ENCODE assay signal across 1 cellular context in the genomic region with DNA sequence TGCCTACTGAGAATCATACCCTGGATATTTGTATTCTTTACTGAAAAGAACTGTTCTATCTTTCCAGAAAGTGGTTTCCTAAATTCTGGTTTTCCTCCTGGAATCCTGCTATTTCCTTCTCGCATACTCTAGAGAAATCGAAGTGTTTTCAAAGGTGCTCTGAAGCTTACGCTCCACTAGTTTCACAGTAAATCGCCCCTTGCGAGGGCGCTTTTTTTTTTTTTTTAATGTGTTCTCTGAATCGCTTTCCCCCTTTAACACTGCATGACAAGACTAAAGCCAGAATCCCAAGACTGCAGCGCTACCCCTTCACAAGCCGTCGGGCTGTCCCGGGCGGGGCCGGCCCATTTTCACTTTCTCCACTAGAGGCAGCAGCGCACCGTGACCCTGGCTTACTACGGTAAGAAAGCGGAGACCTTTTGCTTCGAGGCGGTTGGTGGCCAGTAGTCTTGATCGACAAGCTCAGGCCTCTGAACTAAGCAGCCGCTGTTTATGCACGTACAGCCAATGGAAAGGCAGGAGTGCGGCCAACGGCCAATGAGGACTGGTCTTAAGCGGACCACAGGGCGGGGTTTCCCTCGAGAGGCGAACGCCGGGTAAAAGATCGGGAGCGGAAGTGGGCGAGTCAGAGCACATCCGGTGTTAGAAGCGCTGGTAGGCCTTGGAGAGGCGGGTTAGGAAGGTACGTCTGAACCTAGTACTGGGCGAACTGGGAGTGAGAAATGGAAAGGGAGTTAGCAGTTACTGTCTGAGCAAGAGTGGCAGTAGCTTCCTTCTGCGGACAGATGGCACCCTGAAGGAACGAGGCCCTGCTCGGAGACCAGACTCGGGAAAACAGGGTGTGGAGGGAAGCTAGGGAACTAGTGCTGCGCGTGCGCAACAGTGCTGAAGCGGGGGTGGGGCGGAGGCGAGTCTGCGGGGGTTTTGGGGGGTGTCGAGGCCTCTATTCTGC.
A peak's percentile ranks its signal among the peaks of the same experiment; 100 is the strongest.
TF ChIP-seq lines count a peak whose summit lies in the region.

A gene with protein sequence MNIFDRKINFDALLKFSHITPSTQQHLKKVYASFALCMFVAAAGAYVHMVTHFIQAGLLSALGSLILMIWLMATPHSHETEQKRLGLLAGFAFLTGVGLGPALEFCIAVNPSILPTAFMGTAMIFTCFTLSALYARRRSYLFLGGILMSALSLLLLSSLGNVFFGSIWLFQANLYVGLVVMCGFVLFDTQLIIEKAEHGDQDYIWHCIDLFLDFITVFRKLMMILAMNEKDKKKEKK (plus strand): TSS at position 628 of the 952 bp plus-strand sequence. CDS start 10,937 bp downstream, outside the sequence.

TF ChIP-seq in HepG2, 621 proteins besides CTCF, POLR2A, EP300 and RAD21 (continued from another document and continues in another):
- TF ChIP-seq TCF7 (IDR thresholded peaks at IDR 0.05; ENCODE audit: low read depth): no peak
- TF ChIP-seq AHR (CRISPR knock-in tag; IDR thresholded peaks at IDR 0.05): no peak
- TF ChIP-seq AHDC1 (CRISPR knock-in tag; IDR thresholded peaks at IDR 0.05; ENCODE audit: borderline replicate concordance): no peak
- TF ChIP-seq PBX3 (CRISPR knock-in tag; IDR thresholded peaks at IDR 0.05; ENCODE audit: borderline replicate concordance): no peak
- TF ChIP-seq ZNF235 (CRISPR knock-in tag; IDR thresholded peaks at IDR 0.05; ENCODE audit: borderline replicate concordance): no peak
- peak; percentile 23; the same call in 1 of the 2 replicates for TF ChIP-seq CBX5 (CRISPR knock-in tag; IDR thresholded peaks at IDR 0.05; ENCODE audit: borderline replicate concordance)
- TF ChIP-seq MYC (CRISPR knock-in tag; IDR thresholded peaks at IDR 0.05; ENCODE audit: borderline replicate concordance): peak; percentile 20; the same call in 1 of the 2 replicates
- peak; percentile 86 for TF ChIP-seq NR2C2 (CRISPR knock-in tag; IDR thresholded peaks at IDR 0.05; ENCODE audit: borderline replicate concordance)
- peak; percentile 58; the same call in 1 of the 2 replicates for TF ChIP-seq GFI1 (CRISPR knock-in tag; IDR thresholded peaks at IDR 0.05; ENCODE audit: borderline replicate concordance)
- TF ChIP-seq ZFP37 (CRISPR knock-in tag; IDR thresholded peaks at IDR 0.05; ENCODE audit: borderline replicate concordance): no peak; the same call in none of the 2 replicates
- TF ChIP-seq SOX13 (IDR thresholded peaks at IDR 0.05): 0 out of 2 replicates have a peak, but pooled peaks have one; percentile 44
- TF ChIP-seq SOX13 (CRISPR knock-in tag; conservative IDR thresholded peaks at IDR 0.05 in 1 of 2, IDR thresholded peaks at IDR 0.05 in 1 of 2): peak in 1 of 2 experiments; percentile 26; a peak in 1 of 4 replicates
- no peak for TF ChIP-seq ZNF407 (CRISPR knock-in tag; IDR thresholded peaks at IDR 0.05; ENCODE audit: not compliant biosample characterization)
- TF ChIP-seq, protein P1, sequence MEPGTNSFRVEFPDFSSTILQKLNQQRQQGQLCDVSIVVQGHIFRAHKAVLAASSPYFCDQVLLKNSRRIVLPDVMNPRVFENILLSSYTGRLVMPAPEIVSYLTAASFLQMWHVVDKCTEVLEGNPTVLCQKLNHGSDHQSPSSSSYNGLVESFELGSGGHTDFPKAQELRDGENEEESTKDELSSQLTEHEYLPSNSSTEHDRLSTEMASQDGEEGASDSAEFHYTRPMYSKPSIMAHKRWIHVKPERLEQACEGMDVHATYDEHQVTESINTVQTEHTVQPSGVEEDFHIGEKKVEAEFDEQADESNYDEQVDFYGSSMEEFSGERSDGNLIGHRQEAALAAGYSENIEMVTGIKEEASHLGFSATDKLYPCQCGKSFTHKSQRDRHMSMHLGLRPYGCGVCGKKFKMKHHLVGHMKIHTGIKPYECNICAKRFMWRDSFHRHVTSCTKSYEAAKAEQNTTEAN (CRISPR knock-in tag; conservative IDR thresholded peaks at IDR 0.05): peak; percentile 46; the same call in 1 of the 2 replicates
- 0 out of 2 replicates have a peak, but pooled peaks have one; percentile 57 for TF ChIP-seq RFXANK (CRISPR knock-in tag; IDR thresholded peaks at IDR 0.05)
- 0 out of 2 replicates have a peak, but pooled peaks have one; percentile 21 for TF ChIP-seq ZSCAN22 (CRISPR knock-in tag; IDR thresholded peaks at IDR 0.05)
- peak; percentile 78; the same call in 1 of the 2 replicates for TF ChIP-seq ZNF446 (CRISPR knock-in tag; IDR thresholded peaks at IDR 0.05)
- TF ChIP-seq ZSCAN20 (CRISPR knock-in tag; IDR thresholded peaks at IDR 0.05; ENCODE audit: borderline replicate concordance): no peak
- TF ChIP-seq, protein P2, sequence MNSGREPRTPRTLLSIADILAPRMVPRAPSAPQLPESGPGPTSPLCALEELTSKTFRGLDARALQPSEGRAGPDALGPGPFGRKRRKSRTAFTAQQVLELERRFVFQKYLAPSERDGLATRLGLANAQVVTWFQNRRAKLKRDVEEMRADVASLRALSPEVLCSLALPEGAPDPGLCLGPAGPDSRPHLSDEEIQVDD (CRISPR knock-in tag; IDR thresholded peaks at IDR 0.05; ENCODE audit: borderline replicate concordance): no peak
- TF ChIP-seq ZNF777 (CRISPR knock-in tag; IDR thresholded peaks at IDR 0.05): peak; percentile 91
- peak; percentile 97 for TF ChIP-seq ZMYM4 (CRISPR knock-in tag; IDR thresholded peaks at IDR 0.05)
- no peak for TF ChIP-seq ZNF34 (CRISPR knock-in tag; IDR thresholded peaks at IDR 0.05; ENCODE audit: borderline replicate concordance)
- TF ChIP-seq ZNF607 (CRISPR knock-in tag; IDR thresholded peaks at IDR 0.05; ENCODE audit: borderline replicate concordance): peak; percentile 68; the same call in 1 of the 2 replicates
- no peak for TF ChIP-seq ZFAT (CRISPR knock-in tag; conservative IDR thresholded peaks at IDR 0.05)
- TF ChIP-seq ZSCAN31 (CRISPR knock-in tag; IDR thresholded peaks at IDR 0.05; ENCODE audit: low read depth): peak; percentile 80; the same call in 1 of the 2 replicates
- TF ChIP-seq ATF6 (CRISPR knock-in tag; conservative IDR thresholded peaks at IDR 0.05): 0 out of 2 replicates have a peak, but pooled peaks have one; percentile 49
- peak; percentile 56; the same call in 1 of the 2 replicates for TF ChIP-seq NCOR1 (IDR thresholded peaks at IDR 0.05; ENCODE audit: borderline replicate concordance, low read length)
- no peak for TF ChIP-seq DPF2 (CRISPR knock-in tag; IDR thresholded peaks at IDR 0.05; ENCODE audit: borderline replicate concordance, low read depth)
- peak; percentile 46; the same call in 1 of the 2 replicates for TF ChIP-seq EEA1 (CRISPR knock-in tag; IDR thresholded peaks at IDR 0.05; ENCODE audit: borderline replicate concordance)
- TF ChIP-seq ZNF615 (CRISPR knock-in tag; IDR thresholded peaks at IDR 0.05; ENCODE audit: borderline replicate concordance): no peak
